ENCODE assay signal across 16 cellular contexts in genomic region chr5:76177974-76178373, GRCh38.
DNase-seq lines count a peak whose midpoint lies in the region; ATAC-seq, FAIRE-seq and TF ChIP-seq lines count a peak whose summit lies in the region.
"Had no signal": no experiment of that assay in that cellular context is flagged by ENCODE, and none has a peak within 500 bp of the region (broad histone marks: within the 10 kb centered on the region; RNA-seq: fewer than 3 reads in every experiment).

No MANE protein-coding gene starts in this region.

- no peak for TF ChIP-seq RAD21 in K562 (CRISPR knock-in tag; conservative IDR thresholded peaks at IDR 0.05 in 1 of 2, IDR thresholded peaks at IDR 0.05 in 1 of 2)

- H3K4me1 ChIP-seq in K562 (replicated peaks in 1 of 2; ENCODE audit: control insufficient read depth in 2 of 2, insufficient read depth in 2 of 2, low read length in 2 of 2): peaks cover 22 to 46% of the 10 kb centered on the region in 2 experiments
- H3K4me1 ChIP-seq: HAP-1 had no signal

- H3K4me1 Mint-ChIP-seq in activated CD4-positive, alpha-beta T cell treated with anti-CD3 and anti-CD28 coated beads for 36 hours: peaks cover 32% of the 10 kb centered on the region
- peaks cover 40% of the 10 kb centered on the region for H3K4me1 Mint-ChIP-seq in activated CD4-positive, alpha-beta T cell treated with anti-CD3 and anti-CD28 coated beads, Interleukin-2, amount 10 ng/mL, durations not matched to agents 7 days and 5 days
- peaks cover 6 to 39% of the 10 kb centered on the region in 2 donors for H3K4me1 Mint-ChIP-seq in natural killer cell treated with Interleukin-12 subunit alpha and Interleukin-12 subunit beta and Interleukin-15 and Interleukin-18, amount 100 ng/mL, for 72 hours (ENCODE audit: low read depth in 2 of 2)
- H3K4me1 Mint-ChIP-seq in natural killer cell: peaks cover 7 to 22% of the 10 kb centered on the region in 2 donors
- peaks cover 19% of the 10 kb centered on the region for H3K4me1 Mint-ChIP-seq in stimulated activated naive CD8-positive, alpha-beta T cell treated with anti-CD3 and anti-CD28 coated beads, Interleukin-15, amount 100 ng/mL, for 72 hours

- no peaks in the 10 kb centered on the region for H3K36me3 ChIP-seq in K562 (ENCODE audit: control insufficient read depth, insufficient read depth, low read length)
- H3K36me3 ChIP-seq: BLaER1 treated with 17β-estradiol and CSF1 and Interleukin-3, amounts not matched to agents 10 nM and 100 nM; HAP-1 had no signal

- no TSS peak for BruUV-seq in K562 (replicated peaks; lab: Mats Ljungman, UMichigan)

- H3K9me1 ChIP-seq in K562 (ENCODE audit: control insufficient read depth, insufficient read depth, low read length): no peaks in the 10 kb centered on the region

- no peak for TF ChIP-seq EP300 in K562 (IDR thresholded peaks at IDR 0.05; ENCODE audit: low read length)

- FAIRE-seq in K562 (lab: Jason Lieb, UNC): peak; percentile 32
- FAIRE-seq: GM19239, H1 had no signal

- CTCF ChIA-PET in activated CD4-positive, alpha-beta T cell treated with anti-CD3 and anti-CD28 coated beads for 36 hours (lab: Charles Lee): no interaction called here
- CTCF ChIA-PET in activated CD4-positive, alpha-beta T cell treated with anti-CD3 and anti-CD28 coated beads, Interleukin-2, amount 10 ng/mL, durations not matched to agents 7 days and 5 days (lab: Charles Lee): no interaction called here
- CTCF ChIA-PET in K562 (lab: Yijun Ruan, JAX; ENCODE audit: low intra/inter-chr PET ratio): no interaction called here

- no peak overlapping the region for H2AFZ ChIP-seq in K562 (ENCODE audit: low read depth, low read length)

- H3K79me2 ChIP-seq in K562 (ENCODE audit: control insufficient read depth, insufficient read depth, low read length): no peaks in the 10 kb centered on the region

- no peaks in the 10 kb centered on the region for H3K36me3 Mint-ChIP-seq in activated CD4-positive, alpha-beta T cell treated with anti-CD3 and anti-CD28 coated beads for 36 hours (ENCODE audit: low read depth)
- H3K36me3 Mint-ChIP-seq in activated CD4-positive, alpha-beta T cell treated with anti-CD3 and anti-CD28 coated beads, Interleukin-2, amount 10 ng/mL, durations not matched to agents 7 days and 5 days (ENCODE audit: low read depth): peaks cover 4% of the 10 kb centered on the region
- no peaks in the 10 kb centered on the region for H3K36me3 Mint-ChIP-seq in natural killer cell treated with Interleukin-12 subunit alpha and Interleukin-12 subunit beta and Interleukin-15 and Interleukin-18, amount 100 ng/mL, for 72 hours
- H3K36me3 Mint-ChIP-seq in natural killer cell: no peaks in the 10 kb centered on the region

- H4K20me1 ChIP-seq in K562 (replicated peaks; ENCODE audit: control insufficient read depth, insufficient read depth, low read length): no peaks in the 10 kb centered on the region
- H4K20me1 ChIP-seq: BLaER1 treated with 17β-estradiol and CSF1 and Interleukin-3, amounts not matched to agents 10 nM and 100 nM had no signal

- peak; percentile 43 for ATAC-seq in activated CD4-positive, alpha-beta T cell treated with anti-CD3 and anti-CD28 coated beads for 36 hours
- peak in 1 of 2 donors; percentile 0 for ATAC-seq in natural killer cell treated with Interleukin-12 subunit alpha and Interleukin-12 subunit beta and Interleukin-15 and Interleukin-18, amount 100 ng/mL, for 72 hours
- ATAC-seq in natural killer cell (no peak), K562 (no peak)
- peak; percentile 13 for ATAC-seq in stimulated activated naive CD8-positive, alpha-beta T cell treated with anti-CD3 and anti-CD28 coated beads, Interleukin-15, amount 100 ng/mL, for 72 hours

- no peak overlapping the region for H3K27ac ChIP-seq in K562 (ENCODE audit: extremely low read depth, low read depth, low read length)
- H3K27ac ChIP-seq: BLaER1 treated with 17β-estradiol and CSF1 and Interleukin-3, amounts not matched to agents 10 nM and 100 nM had no signal

- no peaks in the 10 kb centered on the region for H3K27me3 ChIP-seq in K562 (ENCODE audit: control insufficient read depth in 2 of 2, insufficient read depth in 2 of 2, low read length in 2 of 2)
- H3K27me3 ChIP-seq: BLaER1 treated with 17β-estradiol and CSF1 and Interleukin-3, amounts not matched to agents 10 nM and 100 nM had no signal

- H3K9me3 ChIP-seq in K562 (replicated peaks; ENCODE audit: control insufficient read depth, insufficient read depth, low read depth, low read length): peaks cover 3% of the 10 kb centered on the region; the same call in 1 of the 2 replicates
- H3K9me3 ChIP-seq: HAP-1 had no signal

- in situ Hi-C loops in K562 (cut with MboI): no loop called here

- intact Hi-C loops in activated CD4-positive, alpha-beta T cell treated with anti-CD3 and anti-CD28 coated beads for 36 hours (cut with DNase I, micrococcal nuclease): loop anchor here (5.0 to 10.0 kb wide), 3 partner anchors 79 to 463 kb away; partner anchors contain the start of gene POC5 (in 1 of the 2)
- intact Hi-C loops in natural killer cell (cut with micrococcal nuclease) (no loop called here), K562 (cut with micrococcal nuclease) (loop anchor here (5.0 kb wide), 1 partner anchor 106 kb away; no protein-coding TSS in a partner anchor)

- H3K4me3 Mint-ChIP-seq in activated CD4-positive, alpha-beta T cell treated with anti-CD3 and anti-CD28 coated beads for 36 hours: no peak overlapping the region
- H3K4me3 Mint-ChIP-seq in activated CD4-positive, alpha-beta T cell treated with anti-CD3 and anti-CD28 coated beads, Interleukin-2, amount 10 ng/mL, durations not matched to agents 7 days and 5 days: no peak overlapping the region
- H3K4me3 Mint-ChIP-seq in natural killer cell treated with Interleukin-12 subunit alpha and Interleukin-12 subunit beta and Interleukin-15 and Interleukin-18, amount 100 ng/mL, for 72 hours: peak overlapping the region; percentile 28
- H3K4me3 Mint-ChIP-seq in natural killer cell: no peak overlapping the region
- no peak overlapping the region for H3K4me3 Mint-ChIP-seq in stimulated activated naive CD8-positive, alpha-beta T cell treated with anti-CD3 and anti-CD28 coated beads, Interleukin-15, amount 100 ng/mL, for 72 hours
- H3K4me3 Mint-ChIP-seq: CD4-positive, alpha-beta T cell had no signal

- no peak overlapping the region for H3K4me2 ChIP-seq in K562 (ENCODE audit: insufficient read depth, low read length)

- no peaks in the 10 kb centered on the region for H3K27me3 Mint-ChIP-seq in activated CD4-positive, alpha-beta T cell treated with anti-CD3 and anti-CD28 coated beads for 36 hours
- H3K27me3 Mint-ChIP-seq in activated CD4-positive, alpha-beta T cell treated with anti-CD3 and anti-CD28 coated beads, Interleukin-2, amount 10 ng/mL, durations not matched to agents 7 days and 5 days: no peaks in the 10 kb centered on the region
- no peaks in the 10 kb centered on the region for H3K27me3 Mint-ChIP-seq in natural killer cell treated with Interleukin-12 subunit alpha and Interleukin-12 subunit beta and Interleukin-15 and Interleukin-18, amount 100 ng/mL, for 72 hours
- H3K27me3 Mint-ChIP-seq in natural killer cell (ENCODE audit: low read depth in 2 of 2): peaks cover 0 to 2% of the 10 kb centered on the region in 2 donors
- H3K27me3 Mint-ChIP-seq in stimulated activated naive CD8-positive, alpha-beta T cell treated with anti-CD3 and anti-CD28 coated beads, Interleukin-15, amount 100 ng/mL, for 72 hours: peaks cover 8% of the 10 kb centered on the region
- H3K27me3 Mint-ChIP-seq: CD4-positive, alpha-beta T cell had no signal

- POLR2A ChIA-PET in activated CD4-positive, alpha-beta T cell treated with anti-CD3 and anti-CD28 coated beads for 36 hours (lab: Charles Lee): no interaction called here
- POLR2A ChIA-PET in activated CD4-positive, alpha-beta T cell treated with anti-CD3 and anti-CD28 coated beads, Interleukin-2, amount 10 ng/mL, durations not matched to agents 7 days and 5 days (lab: Charles Lee): no interaction called here
- POLR2A ChIA-PET in K562 (lab: Yijun Ruan, JAX): no interaction called here

- no peak for TF ChIP-seq CTCF in natural killer cell (IDR thresholded peaks at IDR 0.05)
- no peak for TF ChIP-seq CTCF in K562 (IDR thresholded peaks at IDR 0.05 in 2 of 3, conservative IDR thresholded peaks at IDR 0.05 in 1 of 3; ENCODE audit: insufficient read depth in 2 of 3, low read depth in 1 of 3, low read length in 3 of 3)

- no peak overlapping the region for H3K27ac Mint-ChIP-seq in activated CD4-positive, alpha-beta T cell treated with anti-CD3 and anti-CD28 coated beads for 36 hours
- no peak overlapping the region for H3K27ac Mint-ChIP-seq in activated CD4-positive, alpha-beta T cell treated with anti-CD3 and anti-CD28 coated beads, Interleukin-2, amount 10 ng/mL, durations not matched to agents 7 days and 5 days
- peak overlapping the region in 1 of 2 donors; percentile 34 for H3K27ac Mint-ChIP-seq in natural killer cell treated with Interleukin-12 subunit alpha and Interleukin-12 subunit beta and Interleukin-15 and Interleukin-18, amount 100 ng/mL, for 72 hours
- H3K27ac Mint-ChIP-seq in natural killer cell: no peak overlapping the region
- H3K27ac Mint-ChIP-seq in stimulated activated naive CD8-positive, alpha-beta T cell treated with anti-CD3 and anti-CD28 coated beads, Interleukin-15, amount 100 ng/mL, for 72 hours: no peak overlapping the region
- H3K27ac Mint-ChIP-seq: CD4-positive, alpha-beta T cell had no signal

- DNase-seq in activated CD4-positive, alpha-beta T cell treated with anti-CD3 and anti-CD28 coated beads for 36 hours: no peak
- no peak for DNase-seq in activated CD4-positive, alpha-beta T cell treated with anti-CD3 and anti-CD28 coated beads, Interleukin-2, amount 10 ng/mL, durations not matched to agents 7 days and 5 days
- no peak for DNase-seq in natural killer cell treated with Interleukin-12 subunit alpha and Interleukin-12 subunit beta and Interleukin-15 and Interleukin-18, amount 100 ng/mL, for 72 hours (ENCODE audit: low spot score)
- no peak for DNase-seq in natural killer cell
- DNase-seq in K562 (ENCODE audit: extremely low read depth in 1 of 4, low spot score in 3 of 4): no peak
- no peak for DNase-seq in stimulated activated naive CD8-positive, alpha-beta T cell treated with anti-CD3 and anti-CD28 coated beads, Interleukin-15, amount 100 ng/mL, for 72 hours
- no peak for DNase-seq in NCI-H2196 treated with DMSO at 0.1 percent for 48 hours (lab: John Stamatoyannopoulos, UW; ENCODE audit: unreplicated experiment)
- no peak for DNase-seq in activated naive CD4-positive, alpha-beta T cell treated with anti-CD3 and anti-CD28 coated beads, Interleukin-2, amount 50 U/mL, for 16 hours
- DNase-seq: 8988T; Calu3; CD4-positive, alpha-beta T cell; DMS 273 treated with DMSO at 0.1 percent for 48 hours had no signal

- TF ChIP-seq POLR2A in K562 (conservative IDR thresholded peaks at IDR 0.05): no peak

- no peak overlapping the region for H3K4me3 ChIP-seq in K562
- H3K4me3 ChIP-seq: BLaER1 treated with 17β-estradiol and CSF1 and Interleukin-3, amounts not matched to agents 10 nM and 100 nM; HAP-1 had no signal

- H3K9ac ChIP-seq in K562 (ENCODE audit: insufficient read depth in 1 of 2, low read depth in 2 of 2, low read length in 2 of 2): no peak overlapping the region
- H3K9ac ChIP-seq: BLaER1 treated with 17β-estradiol and CSF1 and Interleukin-3, amounts not matched to agents 10 nM and 100 nM had no signal

- H3K9me3 Mint-ChIP-seq in activated CD4-positive, alpha-beta T cell treated with anti-CD3 and anti-CD28 coated beads for 36 hours (ENCODE audit: low read depth): no peaks in the 10 kb centered on the region
- peaks cover 2% of the 10 kb centered on the region for H3K9me3 Mint-ChIP-seq in activated CD4-positive, alpha-beta T cell treated with anti-CD3 and anti-CD28 coated beads, Interleukin-2, amount 10 ng/mL, durations not matched to agents 7 days and 5 days
- H3K9me3 Mint-ChIP-seq in natural killer cell treated with Interleukin-12 subunit alpha and Interleukin-12 subunit beta and Interleukin-15 and Interleukin-18, amount 100 ng/mL, for 72 hours: peaks cover 3% of the 10 kb centered on the region
- no peaks in the 10 kb centered on the region for H3K9me3 Mint-ChIP-seq in natural killer cell
- H3K9me3 Mint-ChIP-seq in stimulated activated naive CD8-positive, alpha-beta T cell treated with anti-CD3 and anti-CD28 coated beads, Interleukin-15, amount 100 ng/mL, for 72 hours: no peaks in the 10 kb centered on the region
- H3K9me3 Mint-ChIP-seq: CD4-positive, alpha-beta T cell had no signal

Comparison
In these comparisons a context has a peak if more than half of its experiments do, and no peak if none do; other contexts are left out.
1. ATAC-seq: peak in activated CD4-positive, alpha-beta T cell treated with anti-CD3 and anti-CD28 coated beads for 36 hours (single experiment) and stimulated activated naive CD8-positive, alpha-beta T cell treated with anti-CD3 and anti-CD28 coated beads, Interleukin-15, amount 100 ng/mL, for 72 hours (single experiment); none in natural killer cell (0 of 3) and K562 (single experiment).